ENCODE assay signal across 10 cellular contexts in the genomic region with DNA sequence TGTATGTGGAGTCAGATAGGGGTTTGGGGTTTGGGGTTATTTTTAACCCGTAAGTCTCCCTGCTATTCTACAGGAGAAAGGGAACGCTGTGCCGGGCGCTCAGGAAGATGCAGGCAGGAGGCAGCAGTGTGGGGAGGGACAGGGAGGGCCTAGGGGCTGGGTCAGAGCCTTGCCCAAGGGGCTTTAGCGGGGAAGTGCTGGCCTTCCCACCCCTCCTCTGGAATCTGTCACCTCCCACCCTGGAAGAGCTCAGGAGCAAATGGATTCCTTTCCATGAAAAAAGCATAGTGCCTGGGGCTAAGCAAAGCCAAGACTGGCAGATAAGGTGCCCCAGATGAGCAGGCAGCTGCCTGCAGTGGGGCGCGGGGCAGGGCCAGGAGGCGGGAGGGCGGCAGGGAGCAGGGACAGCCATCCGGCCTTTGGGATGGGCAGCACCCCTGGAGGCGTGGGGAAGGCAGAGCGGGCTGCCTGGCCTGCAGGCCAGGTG. TPM values are rescaled to one million over a fixed set of nuclear protein-coding genes. Genes with fewer than 3 reads are reported as not detected.
DNase-seq lines count a peak whose midpoint lies in the region; ATAC-seq and TF ChIP-seq lines count a peak whose summit lies in the region.
"Had no signal": no experiment of that assay in that cellular context is flagged by ENCODE, and none has a peak within 500 bp of the region (broad histone marks: within the 10 kb centered on the region; RNA-seq: fewer than 3 reads in every experiment).

No MANE protein-coding gene starts in this region.

- ATAC-seq in HG03045 (IDR thresholded peaks at IDR 0.05; ENCODE audit: unreplicated experiment): no peak

- H3K9ac ChIP-seq in SK-N-MC (ENCODE audit: insufficient read length): peak overlapping the region; percentile 45

- H4K20me1 ChIP-seq in osteoblast (ENCODE audit: insufficient read depth, low read length): no peaks in the 10 kb centered on the region

- H3K36me3 ChIP-seq in SK-N-MC (ENCODE audit: insufficient read depth, low read length) (no peaks in the 10 kb centered on the region), osteoblast (ENCODE audit: insufficient read depth, low read length) (no peaks in the 10 kb centered on the region)

- no peaks in the 10 kb centered on the region for H3K9me3 ChIP-seq in SK-N-MC (ENCODE audit: low read depth, low read length)
- no peaks in the 10 kb centered on the region for H3K9me3 ChIP-seq in osteoblast (ENCODE audit: low read depth, low read length)

- peak overlapping the region; percentile 76 for H3K4me2 ChIP-seq in osteoblast (ENCODE audit: insufficient read depth, low read length)

- peaks cover 3% of the 10 kb centered on the region for H3K79me2 ChIP-seq in osteoblast (ENCODE audit: insufficient read depth, low read length)

- H3K27me3 ChIP-seq in osteoblast (ENCODE audit: insufficient read depth, low read length): no peaks in the 10 kb centered on the region

- no peak for TF ChIP-seq CTCF in AG10803 (conservative IDR thresholded peaks at IDR 0.05; ENCODE audit: low read length)
- no peak for TF ChIP-seq CTCF in fibroblast of villous mesenchyme (IDR thresholded peaks at IDR 0.05; ENCODE audit: insufficient read depth, low read depth, low read length)
- no peak for TF ChIP-seq CTCF in osteoblast (IDR thresholded peaks at IDR 0.05; ENCODE audit: extremely low read depth, low read depth, low read length)

- H3K27ac ChIP-seq in SK-N-MC: peak overlapping the region; percentile 60; the same call in 1 of the 2 replicates
- peak overlapping the region; percentile 52 for H3K27ac ChIP-seq in osteoblast (ENCODE audit: low read depth, low read length)

- peak overlapping the region; percentile 83 for H2AFZ ChIP-seq in osteoblast (ENCODE audit: low read length)

- H3K4me3 ChIP-seq in AG10803 (ENCODE audit: low read length): peak overlapping the region; percentile 50
- H3K4me3 ChIP-seq in SK-N-MC: peak overlapping the region; percentile 27
- H3K4me3 ChIP-seq in fibroblast of villous mesenchyme (ENCODE audit: low read depth, low read length): peak overlapping the region; percentile 42
- H3K4me3 ChIP-seq in osteoblast (ENCODE audit: insufficient read depth, low read length): peak overlapping the region; percentile 66

- peaks cover 32% of the 10 kb centered on the region for H3K4me1 ChIP-seq in osteoblast (ENCODE audit: insufficient read depth, low read length)

- no peak for DNase-seq in AG10803 (ENCODE audit: low read depth)
- no peak for DNase-seq in SK-N-MC (ENCODE audit: low read depth, low spot score)
- DNase-seq in fibroblast of villous mesenchyme (ENCODE audit: low read depth): no peak
- peak; percentile 83 for DNase-seq in osteoblast (ENCODE audit: insufficient read length, low spot score, missing footprints)
- DNase-seq in mucosa of gallbladder (ENCODE audit: low spot score): no peak
- DNase-seq in COR-L47 (lab: John Stamatoyannopoulos, UW): no peak
- no peak for DNase-seq in DMS153 treated with DMSO at 0.1 percent for 48 hours (lab: John Stamatoyannopoulos, UW; ENCODE audit: unreplicated experiment)
- DNase-seq: activated effector memory CD4-positive, alpha-beta T cell treated with Interleukin-2 at 50 U/mL for 16 hours; CD4-positive, CD25-positive, alpha-beta regulatory T cell had no signal

RNA-seq across cellular contexts. Expression of a gene that starts 7.3 kb away (rescaled TPM):
- 47.0 and 68.7 TPM in 2 replicates for total RNA-seq in fibroblast of villous mesenchyme
- total RNA-seq in osteoblast: 46.6 and 49.2 TPM in 2 replicates
- total RNA-seq in mucosa of gallbladder: 306 TPM

RNA-seq across cellular contexts. Expression of a gene that starts 41.9 kb away (rescaled TPM):
- total RNA-seq in fibroblast of villous mesenchyme: 1.3 and 4.3 TPM in 2 replicates
- total RNA-seq in osteoblast: 2.1 and 4.3 TPM in 2 replicates
- total RNA-seq in mucosa of gallbladder: 49.3 TPM
